30 cellular contexts compared by ENCODE assay signal in genomic region chr19:44284968-44285367, GRCh38. TPM values are rescaled to one million over a fixed set of nuclear protein-coding genes. Genes with fewer than 3 reads are reported as not detected.
"Had no signal": no experiment of that assay in that cellular context is flagged by ENCODE, and none has a peak within 500 bp of the region (broad histone marks: within the 10 kb centered on the region; RNA-seq: fewer than 3 reads in every experiment).

No MANE protein-coding gene starts in this region.

- H3K4me1 ChIP-seq: gastrocnemius medialis had no signal

- H3K27ac ChIP-seq: brain microvascular endothelial cell, coronary artery, dorsolateral prefrontal cortex, foreskin keratinocyte, gastrocnemius medialis had no signal

- H3K27ac Mint-ChIP-seq: activated CD4-positive, alpha-beta memory T cell treated with anti-CD3 and anti-CD28 coated beads, Interleukin-2, amount 10 ng/mL, durations not matched to agents 7 days and 5 days; activated CD4-positive, alpha-beta T cell treated with anti-CD3 and anti-CD28 coated beads for 36 hours; activated CD4-positive, alpha-beta T cell treated with anti-CD3 and anti-CD28 coated beads, Interleukin-2, amount 10 ng/mL, durations not matched to agents 24 days and 14 days; activated naive CD4-positive, alpha-beta T cell treated with anti-CD3 and anti-CD28 coated beads, Interleukin-2, amount 10 ng/mL, durations not matched to agents 7 days and 5 days; activated naive CD4-positive, alpha-beta T cell treated with anti-CD3 and anti-CD28 coated beads, Interleukin-2, amount 50 U/mL, for 72 hours; activated naive CD8-positive, alpha-beta T cell treated with anti-CD3 and anti-CD28 coated beads, Interleukin-2, amount 10 ng/mL, durations not matched to agents 7 days and 5 days; activated T-cell treated with anti-CD3 and anti-CD28 coated beads, Interleukin-2, amount 50 U/mL, for 24 hours; activated T-cell treated with anti-CD3 and anti-CD28 coated beads, Interleukin-2, amount 50 U/mL, for 72 hours; dendritic cell treated with granulocyte-macrophage colony-stimulating factor and Interleukin-4, amounts not matched to agents 40 ng/mL and 50 ng/mL, for 4 days; endodermal cell had no signal

- ATAC-seq: activated CD4-positive, alpha-beta T cell treated with anti-CD3 and anti-CD28 coated beads for 36 hours; activated naive CD4-positive, alpha-beta T cell treated with anti-CD3 and anti-CD28 coated beads, Interleukin-2, amount 50 U/mL, for 72 hours; activated T-cell treated with anti-CD3 and anti-CD28 coated beads, Interleukin-2, amount 50 U/mL, for 72 hours; esophagus mucosa; foreskin keratinocyte; gastrocnemius medialis had no signal

- H3K4me3 ChIP-seq: coronary artery, dorsolateral prefrontal cortex, gastrocnemius medialis had no signal

- H3K4me3 Mint-ChIP-seq: activated CD4-positive, alpha-beta memory T cell treated with anti-CD3 and anti-CD28 coated beads, Interleukin-2, amount 10 ng/mL, durations not matched to agents 7 days and 5 days; activated CD4-positive, alpha-beta T cell treated with anti-CD3 and anti-CD28 coated beads for 36 hours; activated CD4-positive, alpha-beta T cell treated with anti-CD3 and anti-CD28 coated beads, Interleukin-2, amount 10 ng/mL, durations not matched to agents 24 days and 14 days; activated naive CD4-positive, alpha-beta T cell treated with anti-CD3 and anti-CD28 coated beads, Interleukin-2, amount 10 ng/mL, durations not matched to agents 7 days and 5 days; activated naive CD8-positive, alpha-beta T cell treated with anti-CD3 and anti-CD28 coated beads, Interleukin-2, amount 10 ng/mL, durations not matched to agents 7 days and 5 days; activated T-cell treated with anti-CD3 and anti-CD28 coated beads, Interleukin-2, amount 50 U/mL, for 24 hours; activated T-cell treated with anti-CD3 and anti-CD28 coated beads, Interleukin-2, amount 50 U/mL, for 72 hours; central memory CD8-positive, alpha-beta T cell; dendritic cell treated with granulocyte-macrophage colony-stimulating factor and Interleukin-4, amounts not matched to agents 40 ng/mL and 50 ng/mL, for 4 days; endodermal cell had no signal

- DNase-seq: activated CD4-positive, alpha-beta memory T cell treated with anti-CD3 and anti-CD28 coated beads, Interleukin-2, amount 10 ng/mL, durations not matched to agents 7 days and 5 days; activated CD4-positive, alpha-beta T cell treated with anti-CD3 and anti-CD28 coated beads for 36 hours; activated CD4-positive, alpha-beta T cell treated with anti-CD3 and anti-CD28 coated beads, Interleukin-2, amount 10 ng/mL, durations not matched to agents 24 days and 14 days; activated CD4-positive, alpha-beta T cell treated with anti-CD3 and anti-CD28 coated beads, Interleukin-2, amount 50 U/mL, for 4 hours; activated CD4-positive, CD25-positive, alpha-beta regulatory T cell; activated CD4-positive, CD25-positive, alpha-beta regulatory T cell treated with anti-CD3 and anti-CD28 coated beads, Interleukin-2, amount 50 U/mL, for 72 hours; activated CD8-positive, alpha-beta memory T cell treated with anti-CD3 and anti-CD28 coated beads, Interleukin-2, amount 50 U/mL, for 48 hours; activated gamma-delta T cell; activated naive CD4-positive, alpha-beta T cell; activated naive CD4-positive, alpha-beta T cell treated with anti-CD3 and anti-CD28 coated beads, Interleukin-2, amount 10 ng/mL, durations not matched to agents 7 days and 5 days; activated naive CD8-positive, alpha-beta T cell treated with anti-CD3 and anti-CD28 coated beads, Interleukin-2, amount 10 ng/mL, durations not matched to agents 7 days and 5 days; activated T-cell treated with anti-CD3 and anti-CD28 coated beads for 4 hours; activated T-cell treated with anti-CD3 and anti-CD28 coated beads, Interleukin-2, amount 50 U/mL, for 24 hours; activated T-cell treated with anti-CD3 and anti-CD28 coated beads, Interleukin-2, amount 50 U/mL, for 72 hours; amniotic stem cell; anterior cingulate cortex; brain microvascular endothelial cell; dorsolateral prefrontal cortex; effector memory CD4-positive, alpha-beta T cell; endodermal cell; foreskin keratinocyte; gastrocnemius medialis; glutamatergic neuron; T-helper 2 cell had no signal

- H3K27me3 Mint-ChIP-seq: activated CD4-positive, alpha-beta memory T cell treated with anti-CD3 and anti-CD28 coated beads, Interleukin-2, amount 10 ng/mL, durations not matched to agents 7 days and 5 days; activated CD4-positive, alpha-beta T cell treated with anti-CD3 and anti-CD28 coated beads for 36 hours; activated CD4-positive, alpha-beta T cell treated with anti-CD3 and anti-CD28 coated beads, Interleukin-2, amount 10 ng/mL, durations not matched to agents 24 days and 14 days; activated naive CD4-positive, alpha-beta T cell treated with anti-CD3 and anti-CD28 coated beads, Interleukin-2, amount 10 ng/mL, durations not matched to agents 7 days and 5 days; activated naive CD8-positive, alpha-beta T cell treated with anti-CD3 and anti-CD28 coated beads, Interleukin-2, amount 10 ng/mL, durations not matched to agents 7 days and 5 days; activated T-cell treated with anti-CD3 and anti-CD28 coated beads, Interleukin-2, amount 50 U/mL, for 24 hours; central memory CD8-positive, alpha-beta T cell; dendritic cell treated with granulocyte-macrophage colony-stimulating factor and Interleukin-4, amounts not matched to agents 40 ng/mL and 50 ng/mL, for 4 days had no signal

- H3K27me3 ChIP-seq: brain microvascular endothelial cell, dorsolateral prefrontal cortex, foreskin keratinocyte, gastrocnemius medialis had no signal

- H3K4me1 Mint-ChIP-seq: activated CD4-positive, alpha-beta memory T cell treated with anti-CD3 and anti-CD28 coated beads, Interleukin-2, amount 10 ng/mL, durations not matched to agents 7 days and 5 days; activated CD4-positive, alpha-beta T cell treated with anti-CD3 and anti-CD28 coated beads for 36 hours; activated CD4-positive, alpha-beta T cell treated with anti-CD3 and anti-CD28 coated beads, Interleukin-2, amount 10 ng/mL, durations not matched to agents 24 days and 14 days; activated naive CD4-positive, alpha-beta T cell treated with anti-CD3 and anti-CD28 coated beads, Interleukin-2, amount 10 ng/mL, durations not matched to agents 7 days and 5 days; activated naive CD8-positive, alpha-beta T cell treated with anti-CD3 and anti-CD28 coated beads, Interleukin-2, amount 10 ng/mL, durations not matched to agents 7 days and 5 days; central memory CD8-positive, alpha-beta T cell; endodermal cell had no signal

RNA-seq across cellular contexts. Expression of gene ZNF233, which starts 25.3 kb away (rescaled TPM):
- total RNA-seq: epithelial cell of proximal tubule, esophagus mucosa had no signal
